Comparison of ENCODE assay signal across 2 cellular contexts in genomic region chr12:45605624-45606023, GRCh38.
TF ChIP-seq lines count a peak whose summit lies in the region.

No MANE protein-coding gene starts in this region.

TF ChIP-seq in HEK293, 187 proteins besides CTCF, POLR2A, EP300 and RAD21 (continued from another document):
- no peak for TF ChIP-seq ZSCAN18 (tag by site-specific recombination; IDR thresholded peaks at IDR 0.05)
- TF ChIP-seq ZNF133 (tag by site-specific recombination; IDR thresholded peaks at IDR 0.05), result peak; percentile 90
- TF ChIP-seq, protein P1, sequence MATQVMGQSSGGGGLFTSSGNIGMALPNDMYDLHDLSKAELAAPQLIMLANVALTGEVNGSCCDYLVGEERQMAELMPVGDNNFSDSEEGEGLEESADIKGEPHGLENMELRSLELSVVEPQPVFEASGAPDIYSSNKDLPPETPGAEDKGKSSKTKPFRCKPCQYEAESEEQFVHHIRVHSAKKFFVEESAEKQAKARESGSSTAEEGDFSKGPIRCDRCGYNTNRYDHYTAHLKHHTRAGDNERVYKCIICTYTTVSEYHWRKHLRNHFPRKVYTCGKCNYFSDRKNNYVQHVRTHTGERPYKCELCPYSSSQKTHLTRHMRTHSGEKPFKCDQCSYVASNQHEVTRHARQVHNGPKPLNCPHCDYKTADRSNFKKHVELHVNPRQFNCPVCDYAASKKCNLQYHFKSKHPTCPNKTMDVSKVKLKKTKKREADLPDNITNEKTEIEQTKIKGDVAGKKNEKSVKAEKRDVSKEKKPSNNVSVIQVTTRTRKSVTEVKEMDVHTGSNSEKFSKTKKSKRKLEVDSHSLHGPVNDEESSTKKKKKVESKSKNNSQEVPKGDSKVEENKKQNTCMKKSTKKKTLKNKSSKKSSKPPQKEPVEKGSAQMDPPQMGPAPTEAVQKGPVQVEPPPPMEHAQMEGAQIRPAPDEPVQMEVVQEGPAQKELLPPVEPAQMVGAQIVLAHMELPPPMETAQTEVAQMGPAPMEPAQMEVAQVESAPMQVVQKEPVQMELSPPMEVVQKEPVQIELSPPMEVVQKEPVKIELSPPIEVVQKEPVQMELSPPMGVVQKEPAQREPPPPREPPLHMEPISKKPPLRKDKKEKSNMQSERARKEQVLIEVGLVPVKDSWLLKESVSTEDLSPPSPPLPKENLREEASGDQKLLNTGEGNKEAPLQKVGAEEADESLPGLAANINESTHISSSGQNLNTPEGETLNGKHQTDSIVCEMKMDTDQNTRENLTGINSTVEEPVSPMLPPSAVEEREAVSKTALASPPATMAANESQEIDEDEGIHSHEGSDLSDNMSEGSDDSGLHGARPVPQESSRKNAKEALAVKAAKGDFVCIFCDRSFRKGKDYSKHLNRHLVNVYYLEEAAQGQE (tag by site-specific recombination; IDR thresholded peaks at IDR 0.05), result no peak
- no peak for TF ChIP-seq BCL6B (tag by site-specific recombination; IDR thresholded peaks at IDR 0.05)

TF ChIP-seq in K562, 482 proteins besides CTCF, POLR2A, EP300 and RAD21 (continued from another document):
- TF ChIP-seq ATF3 (IDR thresholded peaks at IDR 0.05), result 0 out of 2 replicates have a peak, but pooled peaks have one; percentile 13
- TF ChIP-seq ATF3 (CRISPR knock-in tag; conservative IDR thresholded peaks at IDR 0.05), result no peak
